ENCODE assay signal across 8 cellular contexts in the genomic region with DNA sequence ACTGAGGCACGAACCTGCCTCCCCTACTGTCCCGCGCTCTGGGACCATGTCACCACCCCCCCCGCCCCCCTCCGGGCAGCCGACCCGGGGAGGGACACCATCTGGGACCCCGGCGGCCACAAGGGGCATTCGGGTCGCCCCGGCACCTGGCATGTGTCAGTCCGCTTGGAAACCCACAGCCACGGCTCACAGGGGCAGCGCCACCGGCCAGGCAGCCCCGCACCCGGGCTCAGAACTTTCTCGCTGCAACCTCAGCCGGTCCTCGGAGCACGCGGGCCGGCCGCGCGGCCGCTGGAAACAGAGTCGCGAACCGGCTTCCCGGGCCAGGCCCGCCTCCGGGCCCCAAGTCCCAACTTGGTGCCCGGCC.
DNase-seq lines count a peak whose midpoint lies in the region; ATAC-seq, FAIRE-seq and TF ChIP-seq lines count a peak whose summit lies in the region.

No MANE protein-coding gene starts in this region.

- peak overlapping the region; percentile 73 for H3K4me3 ChIP-seq in HUES48 (ENCODE audit: low read depth, low read length)
- H3K4me3 ChIP-seq in K562, result peak overlapping the region; percentile 71
- peak overlapping the region; percentile 77 to 84 (median 82) for H3K4me3 ChIP-seq in HepG2 (replicated peaks in 1 of 3; ENCODE audit: insufficient read depth in 1 of 3, low read depth in 2 of 3, low read length in 3 of 3)
- H3K4me3 ChIP-seq in thyroid gland (replicated peaks in 1 of 3), result peak overlapping the region; percentile 56 to 62 (median 60)

- H3K9ac ChIP-seq in ES-I3 (ENCODE audit: low read depth, low read length) (peak overlapping the region; percentile 83), HUES48 (ENCODE audit: low read depth, low read length) (peak overlapping the region; percentile 56; the same call in 1 of the 2 replicates), K562 (ENCODE audit: insufficient read depth in 1 of 2, low read depth in 2 of 2, low read length in 2 of 2) (peak overlapping the region; percentile 66 to 92; a peak in 3 of 4 replicates), HepG2 (ENCODE audit: insufficient read depth, low read depth, low read length) (peak overlapping the region; percentile 77)

- CTCF ChIA-PET in K562 (lab: Yijun Ruan, JAX; ENCODE audit: low intra/inter-chr PET ratio) (no interaction called here), HepG2 (lab: Yijun Ruan, JAX; ENCODE audit: low intra/inter-chr PET ratio, low total read pairs) (no interaction called here), HEK293T (lab: Yijun Ruan, JAX) (no interaction called here)

- no peak overlapping the region for H3K27ac ChIP-seq in HUES48 (ENCODE audit: low read depth, low read length)
- peak overlapping the region; percentile 80 for H3K27ac ChIP-seq in K562 (ENCODE audit: extremely low read depth, low read depth, low read length)
- peak overlapping the region; percentile 89 for H3K27ac ChIP-seq in HepG2 (ENCODE audit: extremely low read length, insufficient read depth, low read length)
- peak overlapping the region; percentile 90 to 98 (median 93) for H3K27ac ChIP-seq in thyroid gland

- H3K36me3 ChIP-seq in ES-I3 (ENCODE audit: insufficient read depth, low read length) (no peaks in the 10 kb centered on the region), HUES48 (ENCODE audit: control insufficient read depth, insufficient read depth, low read length) (no peaks in the 10 kb centered on the region), K562 (ENCODE audit: control insufficient read depth, insufficient read depth, low read length) (no peaks in the 10 kb centered on the region), HepG2 (replicated peaks in 1 of 2; ENCODE audit: control insufficient read depth in 1 of 2, insufficient read depth in 2 of 2, low read length in 2 of 2) (no peaks in the 10 kb centered on the region), thyroid gland (no peaks in the 10 kb centered on the region)

- peak overlapping the region; percentile 82 for H3K4me2 ChIP-seq in K562 (ENCODE audit: insufficient read depth, low read length)
- peak overlapping the region; percentile 98 for H3K4me2 ChIP-seq in HepG2 (ENCODE audit: low read depth, low read length)

- intact Hi-C loops in K562 (cut with micrococcal nuclease), result no loop called here
- intact Hi-C loops in HepG2 (cut with micrococcal nuclease; ENCODE audit: unreplicated experiment), result loop anchor here (5.0 kb wide), 1 partner anchor 42 kb away; no protein-coding TSS in a partner anchor
- intact Hi-C loops in thyroid gland (cut with DNase I), result no loop called here

- peak; percentile 22 to 55 (median 38) for DNase-seq in K562 (ENCODE audit: extremely low read depth in 1 of 4, low spot score in 3 of 4)
- peak; percentile 14 for DNase-seq in HepG2 (ENCODE audit: low spot score)
- no peak for DNase-seq in thyroid gland
- DNase-seq in HEK293T (ENCODE audit: extremely low spot score), result no peak
- no peak for DNase-seq in mucosa of gallbladder (ENCODE audit: low spot score)
- no peak for DNase-seq in MV-4-11 (lab: John Stamatoyannopoulos, UW)

- FAIRE-seq in K562 (lab: Jason Lieb, UNC) (no peak), HepG2 (lab: Jason Lieb, UNC) (no peak)

- BruUV-seq in K562 (replicated peaks; lab: Mats Ljungman, UMichigan), result no TSS peak
- no TSS peak for BruUV-seq in HepG2 (replicated peaks; lab: Mats Ljungman, UMichigan)

- POLR2A ChIA-PET in K562 (lab: Yijun Ruan, JAX) (no interaction called here), HepG2 (lab: Yijun Ruan, JAX) (no interaction called here), HEK293T (lab: Yijun Ruan, JAX) (no interaction called here)

- H3K79me2 ChIP-seq in K562 (ENCODE audit: control insufficient read depth, insufficient read depth, low read length), result peaks cover 56% of the 10 kb centered on the region
- H3K79me2 ChIP-seq in HepG2 (ENCODE audit: insufficient read depth, low read length), result peaks cover 41% of the 10 kb centered on the region

- TF ChIP-seq EP300 in K562 (IDR thresholded peaks at IDR 0.05; ENCODE audit: low read length), result no peak
- no peak for TF ChIP-seq EP300 in HepG2 (IDR thresholded peaks at IDR 0.05; ENCODE audit: low read depth in 2 of 2, low read length in 2 of 2)
- TF ChIP-seq EP300 in HepG2 (CRISPR knock-in tag; IDR thresholded peaks at IDR 0.05; ENCODE audit: borderline replicate concordance), result no peak

- H3K9me1 ChIP-seq in K562 (ENCODE audit: control insufficient read depth, insufficient read depth, low read length), result no peaks in the 10 kb centered on the region

- H2AFZ ChIP-seq in K562 (ENCODE audit: low read depth, low read length) (0 out of 2 replicates have a peak overlapping the region, but pooled peaks have one; percentile 40), HepG2 (ENCODE audit: low read length) (no peak overlapping the region)

- H3K27me3 ChIP-seq in HUES48 (ENCODE audit: control insufficient read depth, insufficient read depth, low read length) (peaks cover 4% of the 10 kb centered on the region; the same call in 1 of the 2 replicates), K562 (ENCODE audit: control insufficient read depth in 2 of 2, insufficient read depth in 2 of 2, low read length in 2 of 2) (no peaks in the 10 kb centered on the region), HepG2 (ENCODE audit: control insufficient read depth in 1 of 2, insufficient read depth in 2 of 2, low read length in 2 of 2) (peaks cover 0 to 6% of the 10 kb centered on the region in 2 experiments; a peak in 2 of 5 replicates), thyroid gland (no peaks in the 10 kb centered on the region)

- in situ Hi-C loops in K562 (cut with MboI) (no loop called here), HepG2 (cut with HindIII; ENCODE audit: extremely low pct_ligation_motif_present, low pct_unique_long_range_greater_than_20kb) (no loop called here)

- TF ChIP-seq CTCF in K562 (IDR thresholded peaks at IDR 0.05 in 2 of 3, conservative IDR thresholded peaks at IDR 0.05 in 1 of 3; ENCODE audit: insufficient read depth in 2 of 3, low read depth in 1 of 3, low read length in 3 of 3), result no peak
- no peak for TF ChIP-seq CTCF in HepG2 (CRISPR knock-in tag; IDR thresholded peaks at IDR 0.05)
- TF ChIP-seq CTCF in thyroid gland (IDR thresholded peaks at IDR 0.05), result no peak

- peaks cover 12% of the 10 kb centered on the region; the same call in 1 of the 2 replicates for H4K20me1 ChIP-seq in K562 (replicated peaks; ENCODE audit: control insufficient read depth, insufficient read depth, low read length)
- H4K20me1 ChIP-seq in HepG2 (ENCODE audit: insufficient read depth, low read length), result peaks cover 28% of the 10 kb centered on the region

- peaks cover 25% of the 10 kb centered on the region; the same call in 1 of the 2 replicates for H3K4me1 ChIP-seq in ES-I3 (ENCODE audit: insufficient read depth, low read length)
- H3K4me1 ChIP-seq in HUES48 (ENCODE audit: control insufficient read depth, insufficient read depth, low read length), result peaks cover 40% of the 10 kb centered on the region
- peaks cover 6 to 41% of the 10 kb centered on the region in 2 experiments; a peak in 4 of 5 replicates for H3K4me1 ChIP-seq in K562 (replicated peaks in 1 of 2; ENCODE audit: control insufficient read depth in 2 of 2, insufficient read depth in 2 of 2, low read length in 2 of 2)
- H3K4me1 ChIP-seq in HepG2 (ENCODE audit: insufficient read depth, low read length), result peaks cover 65% of the 10 kb centered on the region
- peaks cover 48 to 66% of the 10 kb centered on the region in 2 donors for H3K4me1 ChIP-seq in thyroid gland

- WGBS in K562 (ENCODE audit: insufficient coverage, low coverage, missing lambda C conversion rate), result 0% methylated on average over 4 of the region's 35 CpGs
- WGBS in HepG2 (ENCODE audit: low lambda C conversion rate), result no CpG with 5 or more reads among the region's 35 CpGs
- WGBS in thyroid gland, 2 donors, result 0% methylated on average over 6 to 12 of the region's 35 CpGs

- TF ChIP-seq RAD21 in K562 (CRISPR knock-in tag; conservative IDR thresholded peaks at IDR 0.05 in 1 of 2, IDR thresholded peaks at IDR 0.05 in 1 of 2) (no peak), HepG2 (CRISPR knock-in tag; IDR thresholded peaks at IDR 0.05) (no peak)

- TF ChIP-seq POLR2A in K562 (conservative IDR thresholded peaks at IDR 0.05), result no peak
- no peak for TF ChIP-seq POLR2A in HepG2 (IDR thresholded peaks at IDR 0.05; ENCODE audit: insufficient read depth in 1 of 2, low read depth in 2 of 2, low read length in 2 of 2)
- no peak for TF ChIP-seq POLR2A in thyroid gland (IDR thresholded peaks at IDR 0.05)

- no peaks in the 10 kb centered on the region for H3K9me3 ChIP-seq in ES-I3 (ENCODE audit: control insufficient read depth, insufficient read depth, low read length)
- H3K9me3 ChIP-seq in HUES48 (ENCODE audit: control insufficient read depth, insufficient read depth, low read length), result no peaks in the 10 kb centered on the region
- no peaks in the 10 kb centered on the region for H3K9me3 ChIP-seq in K562 (replicated peaks; ENCODE audit: control insufficient read depth, insufficient read depth, low read depth, low read length)
- H3K9me3 ChIP-seq in HepG2 (ENCODE audit: low read length), result no peaks in the 10 kb centered on the region
- H3K9me3 ChIP-seq in thyroid gland, result no peaks in the 10 kb centered on the region

- ATAC-seq in K562, result peak; percentile 24
- ATAC-seq in HepG2, result no peak

TF ChIP-seq in K562, 482 proteins besides CTCF, POLR2A, EP300 and RAD21 (continues in another document):
- TF ChIP-seq ZNF589 (CRISPR knock-in tag; IDR thresholded peaks at IDR 0.05; ENCODE audit: low read depth), result no peak

TF ChIP-seq in HepG2, 621 proteins besides CTCF, POLR2A, EP300 and RAD21 (continues in another document):
- TF ChIP-seq, protein P1, sequence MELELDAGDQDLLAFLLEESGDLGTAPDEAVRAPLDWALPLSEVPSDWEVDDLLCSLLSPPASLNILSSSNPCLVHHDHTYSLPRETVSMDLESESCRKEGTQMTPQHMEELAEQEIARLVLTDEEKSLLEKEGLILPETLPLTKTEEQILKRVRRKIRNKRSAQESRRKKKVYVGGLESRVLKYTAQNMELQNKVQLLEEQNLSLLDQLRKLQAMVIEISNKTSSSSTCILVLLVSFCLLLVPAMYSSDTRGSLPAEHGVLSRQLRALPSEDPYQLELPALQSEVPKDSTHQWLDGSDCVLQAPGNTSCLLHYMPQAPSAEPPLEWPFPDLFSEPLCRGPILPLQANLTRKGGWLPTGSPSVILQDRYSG (CRISPR knock-in tag; IDR thresholded peaks at IDR 0.05), result no peak

TF ChIP-seq in HEK293T, 16 proteins besides CTCF, POLR2A, EP300 and RAD21:
- TF ChIP-seq TARDBP (IDR thresholded peaks at IDR 0.05), result no peak
- TF ChIP-seq ARNT (IDR thresholded peaks at IDR 0.05), result no peak
- TF ChIP-seq, protein P2, sequence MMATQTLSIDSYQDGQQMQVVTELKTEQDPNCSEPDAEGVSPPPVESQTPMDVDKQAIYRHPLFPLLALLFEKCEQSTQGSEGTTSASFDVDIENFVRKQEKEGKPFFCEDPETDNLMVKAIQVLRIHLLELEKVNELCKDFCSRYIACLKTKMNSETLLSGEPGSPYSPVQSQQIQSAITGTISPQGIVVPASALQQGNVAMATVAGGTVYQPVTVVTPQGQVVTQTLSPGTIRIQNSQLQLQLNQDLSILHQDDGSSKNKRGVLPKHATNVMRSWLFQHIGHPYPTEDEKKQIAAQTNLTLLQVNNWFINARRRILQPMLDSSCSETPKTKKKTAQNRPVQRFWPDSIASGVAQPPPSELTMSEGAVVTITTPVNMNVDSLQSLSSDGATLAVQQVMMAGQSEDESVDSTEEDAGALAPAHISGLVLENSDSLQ (IDR thresholded peaks at IDR 0.05), result no peak

Comparison
In these comparisons a context has a peak if more than half of its experiments do, and no peak if none do; other contexts are left out.
1. DNase-seq: peak in K562 (4 of 4) and HepG2 (single experiment); none in thyroid gland (0 of 2), HEK293T (single experiment), mucosa of gallbladder (single experiment) and MV-4-11 (single experiment).
2. Peak in every context shown above with its lines, with median percentiles within 50 percentile points of each other: H3K9ac ChIP-seq and H3K4me3 ChIP-seq.